In the genomic region with DNA sequence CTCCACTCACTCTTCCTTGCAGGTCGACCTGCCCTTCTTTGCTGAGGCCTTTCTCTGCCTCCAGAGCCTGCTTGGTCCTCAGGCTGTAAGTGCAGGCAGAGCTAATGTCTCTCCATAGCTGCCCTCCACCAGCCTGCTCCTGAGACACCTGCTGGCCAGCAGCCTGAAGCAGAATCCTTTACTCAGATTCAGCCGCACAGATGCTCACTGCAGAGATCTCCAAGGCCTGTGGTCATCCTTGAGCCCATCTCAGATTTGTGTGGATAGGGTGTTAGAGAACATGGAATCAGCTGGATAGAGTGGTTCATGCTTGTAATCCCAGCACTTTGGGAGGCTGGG, we compare ENCODE assay signal across 1 cellular context.
TF ChIP-seq lines count a peak whose summit lies in the region.

No MANE protein-coding gene starts in this region.

TF ChIP-seq in K562, 482 proteins besides CTCF, POLR2A, EP300 and RAD21:
- TF ChIP-seq, protein P1, sequence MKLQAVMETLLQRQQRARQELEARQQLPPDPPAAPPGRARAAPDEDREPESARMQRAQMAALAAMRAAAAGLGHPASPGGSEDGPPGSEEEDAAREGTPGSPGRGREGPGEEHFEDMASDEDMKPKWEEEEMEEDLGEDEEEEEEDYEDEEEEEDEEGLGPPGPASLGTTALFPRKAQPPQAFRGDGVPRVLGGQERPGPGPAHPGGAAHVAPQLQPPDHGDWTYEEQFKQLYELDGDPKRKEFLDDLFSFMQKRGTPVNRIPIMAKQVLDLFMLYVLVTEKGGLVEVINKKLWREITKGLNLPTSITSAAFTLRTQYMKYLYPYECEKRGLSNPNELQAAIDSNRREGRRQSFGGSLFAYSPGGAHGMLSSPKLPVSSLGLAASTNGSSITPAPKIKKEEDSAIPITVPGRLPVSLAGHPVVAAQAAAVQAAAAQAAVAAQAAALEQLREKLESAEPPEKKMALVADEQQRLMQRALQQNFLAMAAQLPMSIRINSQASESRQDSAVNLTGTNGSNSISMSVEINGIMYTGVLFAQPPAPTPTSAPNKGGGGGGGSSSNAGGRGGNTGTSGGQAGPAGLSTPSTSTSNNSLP (IDR thresholded peaks at IDR 0.05; ENCODE audit: borderline replicate concordance, low read depth, low read length) = no peak
- TF ChIP-seq MYNN (IDR thresholded peaks at IDR 0.05) = no peak
- no peak for TF ChIP-seq MYNN (CRISPR knock-in tag; IDR thresholded peaks at IDR 0.05)
